Comparison of ENCODE assay signal across 11 cellular contexts in the genomic region with DNA sequence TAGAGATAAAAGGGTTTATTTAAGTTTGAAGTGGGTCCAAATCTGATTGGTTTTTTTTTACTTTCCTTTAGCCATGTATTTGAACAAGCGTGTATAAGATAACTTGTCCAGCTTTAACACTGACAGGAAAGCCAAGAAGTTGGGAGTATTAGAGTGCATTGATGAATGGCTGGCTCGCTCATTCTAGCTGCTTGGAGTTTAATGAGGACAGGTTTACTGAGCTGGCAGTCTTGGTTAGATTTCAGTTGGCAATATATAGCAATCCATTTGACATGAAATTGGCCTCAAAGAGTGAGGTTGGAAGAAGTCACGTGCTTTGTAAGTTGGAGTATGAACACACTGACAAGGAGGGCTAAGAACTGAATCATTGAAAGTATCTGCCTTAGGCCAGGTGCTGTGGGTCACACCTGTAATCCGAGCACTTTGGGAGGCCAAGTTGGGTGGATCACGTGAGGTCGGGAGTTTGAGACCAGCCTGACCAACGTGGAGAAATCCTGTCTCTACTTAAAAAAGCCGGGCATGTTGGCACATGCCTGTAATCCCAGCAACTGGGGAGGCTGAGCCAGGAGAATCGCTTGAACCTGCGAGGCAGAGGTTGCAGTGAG. TPM values are rescaled to one million over a fixed set of nuclear protein-coding genes. Genes with fewer than 3 reads are reported as not detected.
A peak's percentile ranks its signal among the peaks of the same experiment; 100 is the strongest.
DNase-seq lines count a peak whose midpoint lies in the region; ATAC-seq, FAIRE-seq and TF ChIP-seq lines count a peak whose summit lies in the region.
"Had no signal": no experiment of that assay in that cellular context is flagged by ENCODE, and none has a peak within 500 bp of the region (broad histone marks: within the 10 kb centered on the region; RNA-seq: fewer than 3 reads in every experiment).

No MANE protein-coding gene starts in this region.

- no peaks in the 10 kb centered on the region; the same call in 1 of the 3 replicates for H3K9me3 Mint-ChIP-seq in GM23338
- no peaks in the 10 kb centered on the region for H3K9me3 Mint-ChIP-seq in astrocyte (ENCODE audit: unreplicated experiment)

- H2AFZ ChIP-seq in GM23338 = no peak overlapping the region
- no peak overlapping the region for H2AFZ ChIP-seq in astrocyte (ENCODE audit: low read depth, low read length)

- H4K20me1 ChIP-seq in GM23338 (replicated peaks; ENCODE audit: insufficient read depth) (peaks cover 66% of the 10 kb centered on the region), astrocyte (ENCODE audit: insufficient read depth, low read length) (peaks cover 94% of the 10 kb centered on the region)

- H3K36me3 ChIP-seq in GM23338 (ENCODE audit: insufficient read depth) (peaks cover 56% of the 10 kb centered on the region), astrocyte (ENCODE audit: insufficient read depth, low read length) (peaks cover 73% of the 10 kb centered on the region), mesodermal cell (ENCODE audit: control insufficient read depth, insufficient read depth, low read length) (peaks cover 99% of the 10 kb centered on the region)

- H3K27ac Mint-ChIP-seq in GM23338 (peak overlapping the region; percentile 93), astrocyte (ENCODE audit: unreplicated experiment) (peak overlapping the region; percentile 91)

- H3K9me3 ChIP-seq in astrocyte (ENCODE audit: insufficient read depth, low read depth, low read length) (no peaks in the 10 kb centered on the region), mesodermal cell (ENCODE audit: control insufficient read depth, low read length) (no peaks in the 10 kb centered on the region)

- H3K9ac ChIP-seq in astrocyte (ENCODE audit: low read length) = no peak overlapping the region

- peaks cover 12% of the 10 kb centered on the region for H3K27me3 Mint-ChIP-seq in GM23338 (ENCODE audit: insufficient read depth, low read depth, poor library complexity)
- no peaks in the 10 kb centered on the region for H3K27me3 Mint-ChIP-seq in astrocyte (ENCODE audit: low read depth, unreplicated experiment)

- DNase-seq in GM23338 (ENCODE audit: low spot score) (no peak), astrocyte (ENCODE audit: low read depth) (no peak), SIG-M5 treated with dmso at 0.1 percent for 504 hours (lab: John Stamatoyannopoulos, UW; ENCODE audit: unreplicated experiment) (no peak), MV-4-11 (lab: John Stamatoyannopoulos, UW) (no peak), HT-29 (ENCODE audit: low spot score) (no peak)
- DNase-seq: DMS153; NCI-H1694; stimulated activated CD8-positive, alpha-beta memory T cell treated with anti-CD3 and anti-CD28 coated beads, Interleukin-4, amount 100 ng/mL, for 48 hours had no signal

- WGBS in mesodermal cell (ENCODE audit: insufficient coverage in 2 of 2), 2 experiments = 95 to 96% methylated on average over 10 of the region's 10 CpGs

- H3K4me3 Mint-ChIP-seq in GM23338 (no peak overlapping the region), astrocyte (ENCODE audit: unreplicated experiment) (no peak overlapping the region)

- no peaks in the 10 kb centered on the region for H3K9me2 ChIP-seq in GM23338 (ENCODE audit: insufficient read depth)

- H3K4me1 ChIP-seq in GM23338 (ENCODE audit: insufficient read depth) (peaks cover 14% of the 10 kb centered on the region; the same call in 1 of the 2 replicates), astrocyte (ENCODE audit: insufficient read depth, low read length) (no peaks in the 10 kb centered on the region), mesodermal cell (ENCODE audit: control insufficient read depth, insufficient read depth, low read length, poor library complexity, severe bottlenecking) (peaks cover 5% of the 10 kb centered on the region)

- H3F3A ChIP-seq in GM23338 (replicated peaks; ENCODE audit: low read depth) = peaks cover 68% of the 10 kb centered on the region

- no peak overlapping the region for H3K4me2 ChIP-seq in GM23338
- H3K4me2 ChIP-seq in astrocyte (ENCODE audit: low read length) = no peak overlapping the region

- H3K27ac ChIP-seq in 22Rv1 (peak overlapping the region; percentile 62), GM23338 (ENCODE audit: low read depth) (peak overlapping the region; percentile 90), astrocyte (ENCODE audit: low read depth, low read length) (no peak overlapping the region), mesodermal cell (ENCODE audit: low read depth, low read length, severe bottlenecking) (peak overlapping the region; percentile 39)

- no peak overlapping the region for H3K4me3 ChIP-seq in GM23338
- no peak overlapping the region for H3K4me3 ChIP-seq in astrocyte (ENCODE audit: insufficient read depth, low read depth, low read length)
- H3K4me3 ChIP-seq in mesodermal cell (ENCODE audit: extremely low read depth, insufficient read depth, low read length, poor library complexity, severe bottlenecking) = no peak overlapping the region

- FAIRE-seq in astrocyte (lab: Jason Lieb, UNC) = no peak

- H3K27me3 ChIP-seq in GM23338 (ENCODE audit: insufficient read depth) (no peaks in the 10 kb centered on the region), astrocyte (ENCODE audit: insufficient read depth, low read length) (no peaks in the 10 kb centered on the region)

- peaks cover 46% of the 10 kb centered on the region for H3K79me2 ChIP-seq in GM23338 (replicated peaks; ENCODE audit: insufficient read depth)
- H3K79me2 ChIP-seq in astrocyte (ENCODE audit: insufficient read depth, low read length) = peaks cover 55% of the 10 kb centered on the region

- TF ChIP-seq CTCF in 22Rv1 (IDR thresholded peaks at IDR 0.05) (no peak), GM23338 (conservative IDR thresholded peaks at IDR 0.05; ENCODE audit: low read depth in 2 of 2) (no peak), astrocyte (IDR thresholded peaks at IDR 0.05; ENCODE audit: insufficient read depth, low read depth, low read length) (no peak)

- H3K4me1 Mint-ChIP-seq in GM23338 (peaks cover 18% of the 10 kb centered on the region; the same call in 2 of the 3 replicates), astrocyte (ENCODE audit: low read depth, unreplicated experiment) (peaks cover 43% of the 10 kb centered on the region)

- ATAC-seq in GM23338 = peak; percentile 5; the same call in 1 of the 3 replicates
- no peak for ATAC-seq in GM18520 (IDR thresholded peaks at IDR 0.05; ENCODE audit: unreplicated experiment)

- H3K36me3 Mint-ChIP-seq in GM23338 (ENCODE audit: low read depth) = peaks cover 94% of the 10 kb centered on the region
- H3K36me3 Mint-ChIP-seq in astrocyte (ENCODE audit: low read depth, unreplicated experiment) = peaks cover 45% of the 10 kb centered on the region

TF ChIP-seq in GM23338, 12 proteins besides CTCF, POLR2A, EP300 and RAD21:
- peak; percentile 33 for TF ChIP-seq POLR2AphosphoS5 (IDR thresholded peaks at IDR 0.05; ENCODE audit: low read depth)
- TF ChIP-seq CREB1 (CRISPR knock-in tag; IDR thresholded peaks at IDR 0.05; ENCODE audit: low read depth) = no peak
TF ChIP-seq in GM23338: peak in this region for 1.

RNA-seq across cellular contexts. Expression of gene SRSF3, which starts 13.7 kb away (rescaled TPM):
- total RNA-seq in GM23338 (2014; rRNA removed; shearing (Covaris generic)) = 254 and 436 TPM in 2 replicates
- polyA plus RNA-seq in GM23338 (2016; fragmentation: Nextera tagmentation; extraction: Ambion mirVana) = 585 and 655 TPM in 2 replicates
- total RNA-seq in astrocyte = 237 and 260 TPM in 2 replicates
- 311 TPM for polyA plus RNA-seq in mesodermal cell (2013, experiment 1 of 2)
- polyA plus RNA-seq in mesodermal cell (2013, experiment 2 of 2) = 329 TPM
- 269 and 285 TPM in 2 replicates for total RNA-seq in HT-29 (2014; rRNA removed; shearing (Covaris generic))
